22 cellular contexts compared by ENCODE assay signal in genomic region chr1:199279107-199279506, GRCh38.
A peak's percentile ranks its signal among the peaks of the same experiment; 100 is the strongest.
DNase-seq lines count a peak whose midpoint lies in the region; ATAC-seq and TF ChIP-seq lines count a peak whose summit lies in the region.
"Had no signal": no experiment of that assay in that cellular context is flagged by ENCODE, and none has a peak within 500 bp of the region (broad histone marks: within the 10 kb centered on the region; RNA-seq: fewer than 3 reads in every experiment).

No MANE protein-coding gene starts in this region.

- no peak overlapping the region for H3K4me3 Mint-ChIP-seq in MCF 10A (ENCODE audit: unreplicated experiment)
- H3K4me3 Mint-ChIP-seq in activated CD8-positive, alpha-beta T cell treated with anti-CD3 and anti-CD28 coated beads, Interleukin-2, amount 10 ng/mL, durations not matched to agents 7 days and 5 days = no peak overlapping the region
- H3K4me3 Mint-ChIP-seq: activated CD4-positive, alpha-beta T cell treated with anti-CD3 and anti-CD28 coated beads for 36 hours; natural killer cell treated with Interleukin-12 subunit alpha and Interleukin-12 subunit beta and Interleukin-15 and Interleukin-18, amount 100 ng/mL, for 72 hours had no signal

- no peak overlapping the region for H3K4me2 ChIP-seq in PC-3 (ENCODE audit: low read length)

- H3K4me1 Mint-ChIP-seq in MCF 10A (ENCODE audit: insufficient read depth, unreplicated experiment) = peaks cover 6% of the 10 kb centered on the region
- peaks cover 11% of the 10 kb centered on the region for H3K4me1 Mint-ChIP-seq in activated CD8-positive, alpha-beta T cell treated with anti-CD3 and anti-CD28 coated beads, Interleukin-2, amount 10 ng/mL, durations not matched to agents 7 days and 5 days (ENCODE audit: low read depth)

- ATAC-seq in PC-3 = no peak
- no peak for ATAC-seq in activated CD8-positive, alpha-beta T cell treated with anti-CD3 and anti-CD28 coated beads, Interleukin-2, amount 10 ng/mL, durations not matched to agents 7 days and 5 days
- ATAC-seq in Right ventricle myocardium inferior = no peak
- ATAC-seq: natural killer cell treated with Interleukin-12 subunit alpha and Interleukin-12 subunit beta and Interleukin-15 and Interleukin-18, amount 100 ng/mL, for 72 hours had no signal

- DNase-seq in MCF 10A (ENCODE audit: unreplicated experiment) (peak; percentile 39), breast epithelium (ENCODE audit: low spot score in 2 of 2) (no peak), PC-3 (peak; percentile 21), choroid plexus epithelial cell (ENCODE audit: low read depth) (peak; percentile 26), tibial nerve (ENCODE audit: low spot score in 2 of 2) (no peak), NCI-H2196 treated with DMSO at 0.1 percent for 48 hours (lab: John Stamatoyannopoulos, UW; ENCODE audit: unreplicated experiment) (no peak), Right ventricle myocardium inferior (ENCODE audit: missing footprints) (no peak)
- DNase-seq in activated CD8-positive, alpha-beta T cell treated with anti-CD3 and anti-CD28 coated beads, Interleukin-2, amount 10 ng/mL, durations not matched to agents 7 days and 5 days = no peak
- DNase-seq: activated CD4-positive, alpha-beta T cell treated with anti-CD3 and anti-CD28 coated beads for 36 hours; activated effector memory CD4-positive, alpha-beta T cell treated with Interleukin-2 at 50 U/mL for 16 hours; amniotic stem cell; C1 segment of cervical spinal cord; effector memory CD4-positive, alpha-beta T cell; hypothalamus; Karpas-422; kidney; NCI-H1436 treated with DMSO at 0.1 percent for 48 hours; posterior cingulate gyrus; Right ventricle myocardium superior had no signal

- H3K4me1 ChIP-seq in breast epithelium (no peaks in the 10 kb centered on the region), PC-3 (ENCODE audit: insufficient read depth, low read length) (peaks cover 5% of the 10 kb centered on the region), tibial nerve (no peaks in the 10 kb centered on the region)
- H3K4me1 ChIP-seq: suprapubic skin had no signal

- H3K79me2 ChIP-seq in PC-3 (ENCODE audit: low read length) = no peaks in the 10 kb centered on the region

- H3K4me3 ChIP-seq in breast epithelium = no peak overlapping the region
- H3K4me3 ChIP-seq in PC-3 (ENCODE audit: low read length) = no peak overlapping the region
- H3K4me3 ChIP-seq in choroid plexus epithelial cell (ENCODE audit: low read depth, low read length) = no peak overlapping the region
- H3K4me3 ChIP-seq in tibial nerve = no peak overlapping the region
- H3K4me3 ChIP-seq: suprapubic skin had no signal

- TF ChIP-seq CTCF in MCF 10A (IDR thresholded peaks at IDR 0.05; ENCODE audit: unreplicated experiment) (no peak), breast epithelium (IDR thresholded peaks at IDR 0.05) (no peak), PC-3 (conservative IDR thresholded peaks at IDR 0.05; ENCODE audit: low read depth, low read length) (no peak), choroid plexus epithelial cell (conservative IDR thresholded peaks at IDR 0.05; ENCODE audit: low read depth, low read length) (no peak), tibial nerve (IDR thresholded peaks at IDR 0.05) (no peak)

- no peak overlapping the region for H2AFZ ChIP-seq in PC-3 (ENCODE audit: low read length)

- TF ChIP-seq EP300 in tibial nerve (IDR thresholded peaks at IDR 0.05) = no peak

- no peaks in the 10 kb centered on the region for H3K27me3 Mint-ChIP-seq in MCF 10A (ENCODE audit: insufficient read depth, unreplicated experiment)
- no peaks in the 10 kb centered on the region for H3K27me3 Mint-ChIP-seq in activated CD8-positive, alpha-beta T cell treated with anti-CD3 and anti-CD28 coated beads, Interleukin-2, amount 10 ng/mL, durations not matched to agents 7 days and 5 days (ENCODE audit: low read depth)
- H3K27me3 Mint-ChIP-seq: natural killer cell treated with Interleukin-12 subunit alpha and Interleukin-12 subunit beta and Interleukin-15 and Interleukin-18, amount 100 ng/mL, for 72 hours had no signal

- POLR2A ChIA-PET in MCF 10A (lab: Yijun Ruan, JAX) (no interaction called here), PC-3 (lab: Charles Lee; ENCODE audit: unreplicated experiment) (no interaction called here)
- POLR2A ChIA-PET in activated CD8-positive, alpha-beta T cell treated with anti-CD3 and anti-CD28 coated beads, Interleukin-2, amount 10 ng/mL, durations not matched to agents 7 days and 5 days (lab: Charles Lee) = no interaction called here

- no peak overlapping the region for H3K9ac ChIP-seq in PC-3 (ENCODE audit: low read length)

- BruUV-seq in MCF 10A (replicated peaks; lab: Mats Ljungman, UMichigan) (no TSS peak), PC-3 (replicated peaks; lab: Mats Ljungman, UMichigan) (no TSS peak)

- H3K36me3 ChIP-seq in breast epithelium (no peaks in the 10 kb centered on the region), PC-3 (ENCODE audit: low read depth, low read length) (no peaks in the 10 kb centered on the region), tibial nerve (no peaks in the 10 kb centered on the region)
- H3K36me3 ChIP-seq: suprapubic skin had no signal

- CTCF ChIA-PET in MCF 10A (lab: Yijun Ruan, JAX) (no interaction called here), PC-3 (lab: Charles Lee) (no interaction called here)
- CTCF ChIA-PET in activated CD8-positive, alpha-beta T cell treated with anti-CD3 and anti-CD28 coated beads, Interleukin-2, amount 10 ng/mL, durations not matched to agents 7 days and 5 days (lab: Charles Lee) = no interaction called here

- no peaks in the 10 kb centered on the region for H3K27me3 ChIP-seq in breast epithelium
- H3K27me3 ChIP-seq in PC-3 (ENCODE audit: low read length) = no peaks in the 10 kb centered on the region
- no peaks in the 10 kb centered on the region for H3K27me3 ChIP-seq in tibial nerve
- H3K27me3 ChIP-seq: suprapubic skin had no signal

- H3K9me2 ChIP-seq in PC-3 (replicated peaks; ENCODE audit: low read length) = no peaks in the 10 kb centered on the region

- no peak for TF ChIP-seq POLR2A in breast epithelium (IDR thresholded peaks at IDR 0.05)
- no peak for TF ChIP-seq POLR2A in tibial nerve (IDR thresholded peaks at IDR 0.05)

- H3K36me3 Mint-ChIP-seq in MCF 10A (ENCODE audit: insufficient read depth, unreplicated experiment) = no peaks in the 10 kb centered on the region
- H3K36me3 Mint-ChIP-seq in activated CD8-positive, alpha-beta T cell treated with anti-CD3 and anti-CD28 coated beads, Interleukin-2, amount 10 ng/mL, durations not matched to agents 7 days and 5 days (ENCODE audit: low read depth) = no peaks in the 10 kb centered on the region
- H3K36me3 Mint-ChIP-seq: natural killer cell treated with Interleukin-12 subunit alpha and Interleukin-12 subunit beta and Interleukin-15 and Interleukin-18, amount 100 ng/mL, for 72 hours had no signal

- no peaks in the 10 kb centered on the region for H3K9me3 ChIP-seq in breast epithelium
- no peaks in the 10 kb centered on the region for H3K9me3 ChIP-seq in PC-3 (ENCODE audit: low read length)
- no peaks in the 10 kb centered on the region for H3K9me3 ChIP-seq in tibial nerve
- H3K9me3 ChIP-seq: suprapubic skin had no signal

- no peaks in the 10 kb centered on the region for H3F3A ChIP-seq in PC-3 (ENCODE audit: low read length, unreplicated experiment)

- H4K20me1 ChIP-seq in PC-3 (ENCODE audit: low read length) = no peaks in the 10 kb centered on the region

- intact Hi-C loops in MCF 10A (cut with micrococcal nuclease) (no loop called here), breast epithelium (cut with DNase I; ENCODE audit: low total_unique reads) (no loop called here), PC-3 (cut with micrococcal nuclease) (no loop called here), Right ventricle myocardium inferior (cut with DNase I) (no loop called here)

- H3K27ac ChIP-seq in breast epithelium (no peak overlapping the region), PC-3 (ENCODE audit: low read length) (no peak overlapping the region), tibial nerve (no peak overlapping the region)
- H3K27ac ChIP-seq: 22Rv1, suprapubic skin had no signal

- H3K9me3 Mint-ChIP-seq in MCF 10A (ENCODE audit: unreplicated experiment) = no peaks in the 10 kb centered on the region
- no peaks in the 10 kb centered on the region for H3K9me3 Mint-ChIP-seq in activated CD8-positive, alpha-beta T cell treated with anti-CD3 and anti-CD28 coated beads, Interleukin-2, amount 10 ng/mL, durations not matched to agents 7 days and 5 days (ENCODE audit: insufficient read depth)

- no peak overlapping the region for H3K27ac Mint-ChIP-seq in MCF 10A (ENCODE audit: low read depth, unreplicated experiment)
- no peak overlapping the region for H3K27ac Mint-ChIP-seq in activated CD8-positive, alpha-beta T cell treated with anti-CD3 and anti-CD28 coated beads, Interleukin-2, amount 10 ng/mL, durations not matched to agents 7 days and 5 days
- H3K27ac Mint-ChIP-seq: activated CD4-positive, alpha-beta T cell treated with anti-CD3 and anti-CD28 coated beads for 36 hours; natural killer cell treated with Interleukin-12 subunit alpha and Interleukin-12 subunit beta and Interleukin-15 and Interleukin-18, amount 100 ng/mL, for 72 hours had no signal

Comparison
In these comparisons a context has a peak if more than half of its experiments do, and no peak if none do; other contexts are left out.
1. DNase-seq: peak in MCF 10A (single experiment), PC-3 (single experiment) and choroid plexus epithelial cell (single experiment); none in breast epithelium (0 of 2), activated CD8-positive, alpha-beta T cell treated with anti-CD3 and anti-CD28 coated beads, Interleukin-2, amount 10 ng/mL, durations not matched to agents 7 days and 5 days (single experiment), tibial nerve (0 of 2), NCI-H2196 treated with DMSO at 0.1 percent for 48 hours (single experiment) and Right ventricle myocardium inferior (single experiment).